Comparison of ENCODE assay signal across 30 cellular contexts in genomic region chr12:89828575-89828974, GRCh38.
"Had no signal": no experiment of that assay in that cellular context is flagged by ENCODE, and none has a peak within 500 bp of the region (broad histone marks: within the 10 kb centered on the region; RNA-seq: fewer than 3 reads in every experiment).

No MANE protein-coding gene starts in this region.

- H3K4me2 ChIP-seq: neural progenitor cell had no signal

- H3K4me3 Mint-ChIP-seq: natural killer cell; nephron; neural progenitor cell; stimulated activated naive B cell treated with anti-CD40 and anti-IgM and Interleukin-4, amounts not matched to agents 10 μg/mL and 1 μg/mL and 100 μg/mL, for 72 hours; stimulated activated naive CD8-positive, alpha-beta T cell treated with anti-CD3 and anti-CD28 coated beads, Interleukin-15, Interleukin-2, amounts not matched to agents 100 ng/mL and 50 ng/mL, for 24 hours had no signal

- H3K36me3 Mint-ChIP-seq: natural killer cell; neural progenitor cell; stimulated activated naive B cell treated with anti-CD40 and anti-IgM and Interleukin-4, amounts not matched to agents 10 μg/mL and 1 μg/mL and 100 μg/mL, for 72 hours had no signal

- H3K9me3 ChIP-seq: ovary, psoas muscle, right lobe of liver, sigmoid colon, spleen, stomach, thoracic aorta, thyroid gland, tibial nerve, upper lobe of left lung, vagina had no signal

- H3K36me3 ChIP-seq: neural progenitor cell, ovary, right lobe of liver, sigmoid colon, spleen, stomach, thoracic aorta, thyroid gland, tibial nerve, upper lobe of left lung, vagina had no signal

- H3K4me1 ChIP-seq: parathyroid adenoma, psoas muscle, right lobe of liver, spleen, stomach, thyroid gland, tibial nerve, upper lobe of left lung, vagina had no signal

- H2AFZ ChIP-seq: neural progenitor cell, parathyroid adenoma had no signal

- H3K79me2 ChIP-seq: parathyroid adenoma had no signal

- H3K4me3 ChIP-seq: neural progenitor cell, ovary, psoas muscle, right lobe of liver, sigmoid colon, spleen, stomach, thoracic aorta, thyroid gland, tibial nerve, upper lobe of left lung, vagina had no signal

- ATAC-seq: natural killer cell; psoas muscle; right cardiac atrium; right lobe of liver; stimulated activated naive B cell treated with anti-CD40 and anti-IgM and Interleukin-4, amounts not matched to agents 10 μg/mL and 1 μg/mL and 100 μg/mL, for 72 hours had no signal

- H3K9me3 Mint-ChIP-seq: natural killer cell; nephron; neural progenitor cell; stimulated activated naive B cell treated with anti-CD40 and anti-IgM and Interleukin-4, amounts not matched to agents 10 μg/mL and 1 μg/mL and 100 μg/mL, for 72 hours; stimulated activated naive CD8-positive, alpha-beta T cell treated with anti-CD3 and anti-CD28 coated beads, Interleukin-15, Interleukin-2, amounts not matched to agents 100 ng/mL and 50 ng/mL, for 24 hours had no signal

- H3K9ac ChIP-seq: neural progenitor cell, parathyroid adenoma had no signal

- DNase-seq: natural killer cell; occipital lobe; ovary; posterior cingulate gyrus; psoas muscle; right cardiac atrium; right lobe of liver; sigmoid colon; small intestine; spleen; stimulated activated CD4-positive, alpha-beta T cell treated with anti-CD3 and anti-CD28 coated beads, Interleukin-12 subunit alpha, Interleukin-12 subunit beta, amount 100 ng/mL, for 4 hours; stimulated activated CD4-positive, alpha-beta T cell treated with anti-CD3 and anti-CD28 coated beads, Interleukin-1b, Interleukin-23, amount 100 ng/mL, for 48 hours; stimulated activated CD4-positive, alpha-beta T cell treated with anti-CD3 and anti-CD28 coated beads, Interleukin-4, amount 100 ng/mL, for 1 hour; stimulated activated CD4-positive, alpha-beta T cell treated with anti-CD3 and anti-CD28 coated beads, Interleukin-4, amount 100 ng/mL, for 4 hours; stimulated activated CD8-positive, alpha-beta memory T cell treated with anti-CD3 and anti-CD28 coated beads, Interleukin-4, amount 100 ng/mL, for 48 hours; stimulated activated naive B cell treated with anti-CD40 and anti-IgM and Interleukin-4, amounts not matched to agents 10 μg/mL and 1 μg/mL and 100 μg/mL, for 72 hours; stimulated activated naive CD4-positive, alpha-beta T cell treated with Interleukin-2 at 50 U/mL for 16 hours; stomach; thyroid gland; trophoblast cell; upper lobe of left lung had no signal

- H3K27ac Mint-ChIP-seq: natural killer cell; neural progenitor cell; progenitor cell of endocrine pancreas; stimulated activated naive B cell treated with anti-CD40 and anti-IgM and Interleukin-4, amounts not matched to agents 10 μg/mL and 1 μg/mL and 100 μg/mL, for 72 hours; stimulated activated naive CD8-positive, alpha-beta T cell treated with anti-CD3 and anti-CD28 coated beads, Interleukin-15, Interleukin-2, amounts not matched to agents 100 ng/mL and 50 ng/mL, for 24 hours had no signal

- H3K27ac ChIP-seq: neural progenitor cell, ovary, parathyroid adenoma, psoas muscle, right lobe of liver, sigmoid colon, spleen, stomach, thoracic aorta, thyroid gland, tibial nerve, upper lobe of left lung, vagina had no signal

- FAIRE-seq: urothelium cell line had no signal

- H3K27me3 Mint-ChIP-seq: progenitor cell of endocrine pancreas; stimulated activated naive B cell treated with anti-CD40 and anti-IgM and Interleukin-4, amounts not matched to agents 10 μg/mL and 1 μg/mL and 100 μg/mL, for 72 hours; stimulated activated naive CD8-positive, alpha-beta T cell treated with anti-CD3 and anti-CD28 coated beads, Interleukin-15, Interleukin-2, amounts not matched to agents 100 ng/mL and 50 ng/mL, for 24 hours had no signal

- H3K27me3 ChIP-seq: neural progenitor cell, ovary, right lobe of liver, sigmoid colon, spleen, stomach, thyroid gland, tibial nerve, upper lobe of left lung, vagina had no signal
